11 cellular contexts compared by ENCODE assay signal in genomic region chr14:102909462-102909861, GRCh38. TPM values are rescaled to one million over a fixed set of nuclear protein-coding genes. Genes with fewer than 3 reads are reported as not detected.
"Had no signal": no experiment of that assay in that cellular context is flagged by ENCODE, and none has a peak within 500 bp of the region (broad histone marks: within the 10 kb centered on the region; RNA-seq: fewer than 3 reads in every experiment).

No MANE protein-coding gene starts in this region.

- H3K27ac ChIP-seq: dorsolateral prefrontal cortex, psoas muscle had no signal

- H3K4me1 ChIP-seq: psoas muscle had no signal

- DNase-seq: activated CD4-positive, alpha-beta T cell treated with anti-CD3 and anti-CD28 coated beads for 1 hour; activated gamma-delta T cell treated with Interleukin-2 at 50 U/mL for 16 hours; dorsolateral prefrontal cortex; hypothalamus; naive thymus-derived CD4-positive, alpha-beta T cell; occipital lobe; stimulated activated CD4-positive, alpha-beta T cell treated with anti-CD3 and anti-CD28 coated beads, Interleukin-2, amount 100 ng/mL, for 24 hours; stimulated activated naive CD4-positive, alpha-beta T cell treated with Interleukin-2 at 50 U/mL for 16 hours had no signal

- H3K27me3 ChIP-seq: dorsolateral prefrontal cortex had no signal

- H3K9me3 ChIP-seq: psoas muscle had no signal

- H3K4me3 ChIP-seq: dorsolateral prefrontal cortex, lung, psoas muscle had no signal

- ATAC-seq: naive thymus-derived CD4-positive, alpha-beta T cell; psoas muscle; sciatic nerve had no signal

RNA-seq across cellular contexts. Expression of gene AMN, which starts 13.0 kb away (rescaled TPM):
- total RNA-seq: occipital lobe, psoas muscle had no signal
